ENCODE assay signal across 15 cellular contexts in the genomic region with DNA sequence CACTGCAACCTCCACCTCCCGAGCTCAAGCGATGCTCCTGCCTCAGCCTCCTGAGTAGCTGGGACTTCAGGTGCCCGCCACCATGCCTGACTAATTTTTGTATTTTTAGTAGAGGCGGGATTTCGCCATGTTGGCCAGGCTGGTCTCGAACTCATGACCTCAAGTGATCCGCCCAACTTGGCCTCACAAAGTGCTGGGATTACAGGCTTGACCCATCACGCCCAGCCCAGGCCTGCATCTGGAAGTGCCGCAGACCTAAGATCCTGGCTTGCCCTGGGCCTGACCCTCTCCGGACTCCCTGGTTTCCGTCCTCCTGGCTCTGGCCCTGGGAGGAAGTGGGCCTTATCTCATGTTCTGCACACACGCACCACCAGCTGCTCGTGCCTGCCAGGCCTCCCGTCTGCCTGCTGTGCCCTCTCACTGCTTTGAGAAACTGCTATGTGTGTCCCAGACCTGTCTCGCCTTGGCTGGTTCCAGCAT. TPM values are rescaled to one million over a fixed set of nuclear protein-coding genes. Genes with fewer than 3 reads are reported as not detected.
DNase-seq lines count a peak whose midpoint lies in the region; ATAC-seq and TF ChIP-seq lines count a peak whose summit lies in the region.
"Had no signal": no experiment of that assay in that cellular context is flagged by ENCODE, and none has a peak within 500 bp of the region (broad histone marks: within the 10 kb centered on the region; RNA-seq: fewer than 3 reads in every experiment).

No MANE protein-coding gene starts in this region.

- DNase-seq in DMS 273 (lab: John Stamatoyannopoulos, UW; ENCODE audit: unreplicated experiment) (peak; percentile 70), OCI-M1 (lab: John Stamatoyannopoulos, UW) (peak; percentile 95), dermis blood vessel endothelial cell (peak; percentile 59), mesendoderm (peak; percentile 37), NCI-H446 (lab: John Stamatoyannopoulos, UW) (no peak), natural killer cell (no peak)
- DNase-seq in activated CD8-positive, alpha-beta memory T cell treated with anti-CD3 and anti-CD28 coated beads, Interleukin-2, amount 50 U/mL, for 4 hours = no peak
- no peak for DNase-seq in activated CD4-positive, alpha-beta memory T cell treated with anti-CD3 and anti-CD28 coated beads, Interleukin-2, amount 10 ng/mL, durations not matched to agents 7 days and 5 days
- DNase-seq: activated CD4-positive, alpha-beta memory T cell treated with anti-CD3 and anti-CD28 coated beads for 36 hours; NCI-H187 treated with DMSO at 0.1 percent for 48 hours; stimulated activated naive CD8-positive, alpha-beta T cell treated with anti-CD3 and anti-CD28 coated beads, Interleukin-15, amount 100 ng/mL, for 72 hours; T-helper 17 cell had no signal

- no peak overlapping the region for H2AK5ac ChIP-seq in mesendoderm (ENCODE audit: low read length)

- H3K27ac Mint-ChIP-seq in natural killer cell = no peak overlapping the region
- H3K27ac Mint-ChIP-seq in activated CD4-positive, alpha-beta memory T cell treated with anti-CD3 and anti-CD28 coated beads, Interleukin-2, amount 10 ng/mL, durations not matched to agents 7 days and 5 days = no peak overlapping the region
- H3K27ac Mint-ChIP-seq: activated CD4-positive, alpha-beta memory T cell treated with anti-CD3 and anti-CD28 coated beads for 36 hours; T-helper 17 cell had no signal

- no peaks in the 10 kb centered on the region for H3K36me3 Mint-ChIP-seq in natural killer cell
- no peaks in the 10 kb centered on the region for H3K36me3 Mint-ChIP-seq in activated CD4-positive, alpha-beta memory T cell treated with anti-CD3 and anti-CD28 coated beads, Interleukin-2, amount 10 ng/mL, durations not matched to agents 7 days and 5 days (ENCODE audit: low read depth)

- H3K56ac ChIP-seq in mesendoderm (ENCODE audit: low read length) = peak overlapping the region; percentile 17

- no peak overlapping the region for H2BK120ac ChIP-seq in mesendoderm (ENCODE audit: low read depth, low read length)

- H3K4me3 ChIP-seq in mesendoderm (ENCODE audit: low read length) = no peak overlapping the region
- H3K4me3 ChIP-seq: pancreas, smooth muscle cell had no signal

- H3K4me1 Mint-ChIP-seq in natural killer cell = peaks cover 0 to 19% of the 10 kb centered on the region in 2 donors
- H3K4me1 Mint-ChIP-seq in activated CD4-positive, alpha-beta memory T cell treated with anti-CD3 and anti-CD28 coated beads, Interleukin-2, amount 10 ng/mL, durations not matched to agents 7 days and 5 days = peaks cover 24% of the 10 kb centered on the region

- no peak overlapping the region for H3K4me3 Mint-ChIP-seq in natural killer cell
- H3K4me3 Mint-ChIP-seq in activated CD4-positive, alpha-beta memory T cell treated with anti-CD3 and anti-CD28 coated beads, Interleukin-2, amount 10 ng/mL, durations not matched to agents 7 days and 5 days = no peak overlapping the region
- H3K4me3 Mint-ChIP-seq: activated CD4-positive, alpha-beta memory T cell treated with anti-CD3 and anti-CD28 coated beads for 36 hours; stimulated activated naive CD8-positive, alpha-beta T cell treated with anti-CD3 and anti-CD28 coated beads, Interleukin-15, amount 100 ng/mL, for 72 hours; T-helper 17 cell had no signal

- H3K79me1 ChIP-seq in mesendoderm (ENCODE audit: low read length) = no peaks in the 10 kb centered on the region

- H3K23ac ChIP-seq in mesendoderm (ENCODE audit: low read length) = no peak overlapping the region

- no peak overlapping the region for H3K4ac ChIP-seq in mesendoderm (ENCODE audit: low read depth, low read length)

- no peaks in the 10 kb centered on the region for H3K9me3 Mint-ChIP-seq in natural killer cell
- H3K9me3 Mint-ChIP-seq in activated CD4-positive, alpha-beta memory T cell treated with anti-CD3 and anti-CD28 coated beads, Interleukin-2, amount 10 ng/mL, durations not matched to agents 7 days and 5 days = no peaks in the 10 kb centered on the region
- H3K9me3 Mint-ChIP-seq: activated CD4-positive, alpha-beta memory T cell treated with anti-CD3 and anti-CD28 coated beads for 36 hours; stimulated activated naive CD8-positive, alpha-beta T cell treated with anti-CD3 and anti-CD28 coated beads, Interleukin-15, amount 100 ng/mL, for 72 hours had no signal

- H4K5ac ChIP-seq in mesendoderm (ENCODE audit: low read length) = no peak overlapping the region

- H3K27ac ChIP-seq in mesendoderm (ENCODE audit: low read depth, low read length) = no peak overlapping the region

- intact Hi-C loops in natural killer cell (cut with micrococcal nuclease) = no loop called here

- H3K18ac ChIP-seq in mesendoderm (ENCODE audit: low read length) = no peak overlapping the region

- POLR2A ChIA-PET in activated CD4-positive, alpha-beta memory T cell treated with anti-CD3 and anti-CD28 coated beads, Interleukin-2, amount 10 ng/mL, durations not matched to agents 7 days and 5 days (lab: Charles Lee) = interaction anchor here (1.2 to 1.5 kb wide), 2 partner anchors 11 to 28 kb away, joined by 3 to 6 read pairs; no protein-coding TSS in a partner anchor

- CTCF ChIA-PET in activated CD4-positive, alpha-beta memory T cell treated with anti-CD3 and anti-CD28 coated beads, Interleukin-2, amount 10 ng/mL, durations not matched to agents 7 days and 5 days (lab: Charles Lee) = interaction anchor here (0.9 to 5.3 kb wide), 5 partner anchors 10 to 32 kb away, joined by 3 to 30 read pairs (median 9); partner anchors contain the start of gene DACT3

- peaks cover 6% of the 10 kb centered on the region for H3K4me1 ChIP-seq in mesendoderm (ENCODE audit: control insufficient read depth, low read depth, low read length)

- H3K4me2 ChIP-seq in mesendoderm (ENCODE audit: low read length) = no peak overlapping the region
- H3K4me2 ChIP-seq: smooth muscle cell had no signal

- H3K79me2 ChIP-seq in mesendoderm (ENCODE audit: control insufficient read depth, insufficient read depth, low read length) = no peaks in the 10 kb centered on the region

- no peaks in the 10 kb centered on the region for H3K36me3 ChIP-seq in mesendoderm (ENCODE audit: control insufficient read depth, insufficient read depth, low read length)
- H3K36me3 ChIP-seq: pancreas had no signal

- no peak for ATAC-seq in natural killer cell
- ATAC-seq: stimulated activated naive CD8-positive, alpha-beta T cell treated with anti-CD3 and anti-CD28 coated beads, Interleukin-15, amount 100 ng/mL, for 72 hours; T-helper 17 cell had no signal

- no peaks in the 10 kb centered on the region for H3K27me3 ChIP-seq in mesendoderm (ENCODE audit: insufficient read depth, low read length, poor library complexity)
- H3K27me3 ChIP-seq: pancreas had no signal

- H2BK5ac ChIP-seq in mesendoderm (ENCODE audit: low read length) = no peak overlapping the region

- no peak overlapping the region for H4K8ac ChIP-seq in mesendoderm (ENCODE audit: low read depth, low read length)

- TF ChIP-seq CTCF in natural killer cell (IDR thresholded peaks at IDR 0.05) = no peak

- no CpG with 5 or more reads among the region's 15 CpGs for WGBS in mesendoderm (ENCODE audit: extremely low coverage, insufficient coverage, low lambda C conversion rate)

- H2BK15ac ChIP-seq in mesendoderm (replicated peaks; ENCODE audit: low read depth) = no peak overlapping the region

- H3K9ac ChIP-seq in mesendoderm (ENCODE audit: low read length) = no peak overlapping the region

- H3K27me3 Mint-ChIP-seq in natural killer cell (ENCODE audit: low read depth in 2 of 2) = peaks cover 11 to 29% of the 10 kb centered on the region in 2 donors
- peaks cover 18% of the 10 kb centered on the region for H3K27me3 Mint-ChIP-seq in activated CD4-positive, alpha-beta memory T cell treated with anti-CD3 and anti-CD28 coated beads, Interleukin-2, amount 10 ng/mL, durations not matched to agents 7 days and 5 days
- H3K27me3 Mint-ChIP-seq: activated CD4-positive, alpha-beta memory T cell treated with anti-CD3 and anti-CD28 coated beads for 36 hours; stimulated activated naive CD8-positive, alpha-beta T cell treated with anti-CD3 and anti-CD28 coated beads, Interleukin-15, amount 100 ng/mL, for 72 hours; T-helper 17 cell had no signal

RNA-seq across cellular contexts. Expression of gene PTGIR, which starts 4.7 kb away (rescaled TPM):
- total RNA-seq in dermis blood vessel endothelial cell = not detected in 2 replicates
- polyA plus RNA-seq in mesendoderm (2013, experiment 1 of 2) = not detected
- polyA plus RNA-seq in mesendoderm (2013, experiment 2 of 2) = not detected
- 1 to 10 TPM in 2 of 3 donors, under 1 TPM in 1; 0.75 to 1.4 (median 1.0) TPM for total RNA-seq in natural killer cell
- 1 to 10 TPM; 5.3 to 5.6 TPM for total RNA-seq in activated CD4-positive, alpha-beta memory T cell treated with anti-CD3 and anti-CD28 coated beads, Interleukin-2, amount 10 ng/mL, durations not matched to agents 7 days and 5 days

RNA-seq across cellular contexts. Expression of gene GNG8, which starts 6.4 kb away (rescaled TPM):
- total RNA-seq in dermis blood vessel endothelial cell = not detected in 2 replicates
- not detected for polyA plus RNA-seq in mesendoderm (2013, experiment 1 of 2)
- 1.2 TPM for polyA plus RNA-seq in mesendoderm (2013, experiment 2 of 2)
- total RNA-seq in natural killer cell = not detected
- 1 to 10 TPM; 3.1 to 3.4 TPM for total RNA-seq in activated CD4-positive, alpha-beta memory T cell treated with anti-CD3 and anti-CD28 coated beads, Interleukin-2, amount 10 ng/mL, durations not matched to agents 7 days and 5 days
- total RNA-seq: mononuclear cell, pancreas, smooth muscle cell, T-helper 17 cell had no signal
- polyA plus RNA-seq: pancreas had no signal

RNA-seq across cellular contexts. Expression of gene CALM3, which starts 28.5 kb away (rescaled TPM):
- total RNA-seq in dermis blood vessel endothelial cell (154 and 372 TPM in 2 replicates), natural killer cell (100 to 1,000 TPM; 218 to 272 (median 235) TPM)
- polyA plus RNA-seq in mesendoderm (2013, experiment 1 of 2) = 240 TPM
- polyA plus RNA-seq in mesendoderm (2013, experiment 2 of 2) = 237 TPM
- total RNA-seq in activated CD4-positive, alpha-beta memory T cell treated with anti-CD3 and anti-CD28 coated beads, Interleukin-2, amount 10 ng/mL, durations not matched to agents 7 days and 5 days = 100 to 1,000 TPM; 446 to 465 TPM

RNA-seq across cellular contexts. Expression of gene DACT3, which starts 31.4 kb away (rescaled TPM):
- total RNA-seq in dermis blood vessel endothelial cell = 0.14 and 0.34 TPM in 2 replicates
- 0.41 TPM for polyA plus RNA-seq in mesendoderm (2013, experiment 1 of 2)
- polyA plus RNA-seq in mesendoderm (2013, experiment 2 of 2) = 0.42 TPM
- total RNA-seq in natural killer cell = under 1 TPM in 2 of 3 donors, not detected in 1; 0.14 to 0.20 TPM
- total RNA-seq in activated CD4-positive, alpha-beta memory T cell treated with anti-CD3 and anti-CD28 coated beads, Interleukin-2, amount 10 ng/mL, durations not matched to agents 7 days and 5 days = under 1 TPM; 0.15 to 0.20 TPM
- total RNA-seq: T-helper 17 cell had no signal

Comparison
In these comparisons a context has a peak if more than half of its experiments do, and no peak if none do; other contexts are left out.
1. DNase-seq: peak in DMS 273 (single experiment), OCI-M1 (single experiment), dermis blood vessel endothelial cell (single experiment) and mesendoderm (single experiment); none in activated CD8-positive, alpha-beta memory T cell treated with anti-CD3 and anti-CD28 coated beads, Interleukin-2, amount 50 U/mL, for 4 hours (single experiment), NCI-H446 (0 of 2), natural killer cell (single experiment) and activated CD4-positive, alpha-beta memory T cell treated with anti-CD3 and anti-CD28 coated beads, Interleukin-2, amount 10 ng/mL, durations not matched to agents 7 days and 5 days (single experiment).